ENCODE assay signal across 28 cellular contexts in genomic region chr7:33940503-33940902, GRCh38. TPM values are rescaled to one million over a fixed set of nuclear protein-coding genes. Genes with fewer than 3 reads are reported as not detected.
"Had no signal": no experiment of that assay in that cellular context is flagged by ENCODE, and none has a peak within 500 bp of the region (broad histone marks: within the 10 kb centered on the region; RNA-seq: fewer than 3 reads in every experiment).

No MANE protein-coding gene starts in this region.

- H3K4me1 ChIP-seq: body of pancreas, heart right ventricle, pancreas, prostate gland, sigmoid colon, suprapubic skin, tibial artery had no signal

- H3K36me3 ChIP-seq: heart right ventricle, pancreas, prostate gland, sigmoid colon, suprapubic skin, tibial artery had no signal

- H3K27me3 Mint-ChIP-seq: activated CD4-positive, alpha-beta memory T cell treated with anti-CD3 and anti-CD28 coated beads, Interleukin-2, amount 10 ng/mL, durations not matched to agents 7 days and 5 days; activated CD4-positive, alpha-beta T cell treated with anti-CD3 and anti-CD28 coated beads, Interleukin-2, amount 10 ng/mL, durations not matched to agents 7 days and 5 days; dendritic cell treated with granulocyte-macrophage colony-stimulating factor and Interleukin-4, amounts not matched to agents 40 ng/mL and 50 ng/mL, for 4 days had no signal

- ATAC-seq: activated CD8-positive, alpha-beta memory T cell treated with anti-CD3 and anti-CD28 coated beads, Interleukin-2, amount 10 ng/mL, durations not matched to agents 7 days and 5 days; activated naive CD4-positive, alpha-beta T cell treated with anti-CD3 and anti-CD28 coated beads, Interleukin-2, amount 50 U/mL, for 72 hours; body of pancreas; heart right ventricle; left cardiac atrium; pancreas; SK-N-SH treated with all-trans-retinoic acid at 6 μM for 48 hours; WTC11 had no signal

- H3K9me3 Mint-ChIP-seq: activated CD4-positive, alpha-beta memory T cell treated with anti-CD3 and anti-CD28 coated beads, Interleukin-2, amount 10 ng/mL, durations not matched to agents 7 days and 5 days; activated CD4-positive, alpha-beta T cell treated with anti-CD3 and anti-CD28 coated beads, Interleukin-2, amount 10 ng/mL, durations not matched to agents 7 days and 5 days; activated naive CD4-positive, alpha-beta T cell treated with anti-CD3 and anti-CD28 coated beads, Interleukin-2, amount 50 U/mL, for 72 hours; dendritic cell treated with granulocyte-macrophage colony-stimulating factor and Interleukin-4, amounts not matched to agents 40 ng/mL and 50 ng/mL, for 4 days; mesothelial cell of epicardium had no signal

- H3K4me3 Mint-ChIP-seq: activated CD4-positive, alpha-beta memory T cell treated with anti-CD3 and anti-CD28 coated beads, Interleukin-2, amount 10 ng/mL, durations not matched to agents 7 days and 5 days; activated CD4-positive, alpha-beta T cell treated with anti-CD3 and anti-CD28 coated beads, Interleukin-2, amount 10 ng/mL, durations not matched to agents 7 days and 5 days; activated CD8-positive, alpha-beta memory T cell treated with anti-CD3 and anti-CD28 coated beads, Interleukin-2, amount 10 ng/mL, durations not matched to agents 7 days and 5 days; dendritic cell treated with granulocyte-macrophage colony-stimulating factor and Interleukin-4, amounts not matched to agents 40 ng/mL and 50 ng/mL, for 4 days; mesothelial cell of epicardium; naive B cell; WTC11 had no signal

- H3K9me3 ChIP-seq: body of pancreas, heart right ventricle, pancreas, prostate gland, sigmoid colon, suprapubic skin, tibial artery had no signal

- H3K4me3 ChIP-seq: body of pancreas, heart right ventricle, pancreas, prostate gland, sigmoid colon, suprapubic skin, tibial artery had no signal

- H3K4me1 Mint-ChIP-seq: activated CD4-positive, alpha-beta memory T cell treated with anti-CD3 and anti-CD28 coated beads, Interleukin-2, amount 10 ng/mL, durations not matched to agents 7 days and 5 days; activated CD4-positive, alpha-beta T cell treated with anti-CD3 and anti-CD28 coated beads, Interleukin-2, amount 10 ng/mL, durations not matched to agents 7 days and 5 days; activated CD8-positive, alpha-beta memory T cell treated with anti-CD3 and anti-CD28 coated beads, Interleukin-2, amount 10 ng/mL, durations not matched to agents 7 days and 5 days; naive B cell; WTC11 had no signal

- H3K36me3 Mint-ChIP-seq: activated CD8-positive, alpha-beta memory T cell treated with anti-CD3 and anti-CD28 coated beads, Interleukin-2, amount 10 ng/mL, durations not matched to agents 7 days and 5 days; activated naive CD4-positive, alpha-beta T cell treated with anti-CD3 and anti-CD28 coated beads, Interleukin-2, amount 50 U/mL, for 72 hours; mesothelial cell of epicardium; naive B cell; WTC11 had no signal

- H3K27ac ChIP-seq: body of pancreas, epithelial cell of prostate, heart right ventricle, pancreas, prostate gland, sigmoid colon, suprapubic skin, tibial artery had no signal

- H3K27ac Mint-ChIP-seq: activated CD4-positive, alpha-beta memory T cell treated with anti-CD3 and anti-CD28 coated beads, Interleukin-2, amount 10 ng/mL, durations not matched to agents 7 days and 5 days; activated CD4-positive, alpha-beta T cell treated with anti-CD3 and anti-CD28 coated beads, Interleukin-2, amount 10 ng/mL, durations not matched to agents 7 days and 5 days; activated CD8-positive, alpha-beta memory T cell treated with anti-CD3 and anti-CD28 coated beads, Interleukin-2, amount 10 ng/mL, durations not matched to agents 7 days and 5 days; activated naive CD4-positive, alpha-beta T cell treated with anti-CD3 and anti-CD28 coated beads, Interleukin-2, amount 50 U/mL, for 72 hours; dendritic cell treated with granulocyte-macrophage colony-stimulating factor and Interleukin-4, amounts not matched to agents 40 ng/mL and 50 ng/mL, for 4 days; mesothelial cell of epicardium; naive B cell; WTC11 had no signal

- DNase-seq: activated CD4-positive, alpha-beta memory T cell treated with anti-CD3 and anti-CD28 coated beads, Interleukin-2, amount 10 ng/mL, durations not matched to agents 7 days and 5 days; activated CD4-positive, alpha-beta T cell treated with anti-CD3 and anti-CD28 coated beads for 1 hour; activated CD4-positive, alpha-beta T cell treated with anti-CD3 and anti-CD28 coated beads, Interleukin-2, amount 10 ng/mL, durations not matched to agents 7 days and 5 days; activated CD8-positive, alpha-beta memory T cell treated with anti-CD3 and anti-CD28 coated beads, Interleukin-2, amount 10 ng/mL, durations not matched to agents 7 days and 5 days; activated naive CD4-positive, alpha-beta T cell; activated T-cell treated with anti-CD3 and anti-CD28 coated beads, Interleukin-2, amount 50 U/mL, for 48 hours; aorta; body of pancreas; caudate nucleus; heart right ventricle; left cardiac atrium; mammary epithelial cell; naive B cell; nucleus accumbens; pancreas; retina; sigmoid colon; stimulated activated naive CD4-positive, alpha-beta T cell; T-helper 2 cell; tibial artery had no signal

- H3K27me3 ChIP-seq: body of pancreas, pancreas, sigmoid colon, tibial artery had no signal

RNA-seq across cellular contexts. Expression of gene BMPER, which starts 35.2 kb away (rescaled TPM):
- total RNA-seq: activated CD4-positive, alpha-beta memory T cell treated with anti-CD3 and anti-CD28 coated beads, Interleukin-2, amount 10 ng/mL, durations not matched to agents 7 days and 5 days; activated CD4-positive, alpha-beta T cell treated with anti-CD3 and anti-CD28 coated beads, Interleukin-2, amount 10 ng/mL, durations not matched to agents 7 days and 5 days; activated CD8-positive, alpha-beta memory T cell treated with anti-CD3 and anti-CD28 coated beads, Interleukin-2, amount 10 ng/mL, durations not matched to agents 7 days and 5 days; activated naive CD4-positive, alpha-beta T cell treated with anti-CD3 and anti-CD28 coated beads, Interleukin-2, amount 50 U/mL, for 72 hours had no signal
